Comparison of ENCODE assay signal across 10 cellular contexts in genomic region chr2:237591379-237591881, GRCh38. TPM values are rescaled to one million over a fixed set of nuclear protein-coding genes. Genes with fewer than 3 reads are reported as not detected.
A peak's percentile ranks its signal among the peaks of the same experiment; 100 is the strongest.
DNase-seq lines count a peak whose midpoint lies in the region; ATAC-seq, FAIRE-seq and TF ChIP-seq lines count a peak whose summit lies in the region.
"Had no signal": no experiment of that assay in that cellular context is flagged by ENCODE, and none has a peak within 500 bp of the region (broad histone marks: within the 10 kb centered on the region; RNA-seq: fewer than 3 reads in every experiment).

No MANE protein-coding gene starts in this region.

- peaks cover 31% of the 10 kb centered on the region for H3K36me3 Mint-ChIP-seq in endodermal cell (ENCODE audit: low read depth)
- H3K36me3 Mint-ChIP-seq: activated naive CD4-positive, alpha-beta T cell treated with anti-CD3 and anti-CD28 coated beads, Interleukin-2, amount 50 U/mL, for 24 hours had no signal

- intact Hi-C loops in OCI-LY7 (cut with micrococcal nuclease; ENCODE audit: unreplicated experiment) (no loop called here), posterior vena cava (cut with DNase I) (loop anchor here in 1 of 2 donors (10.0 kb wide), 1 partner anchor 153 kb away; no protein-coding TSS in a partner anchor)

- H3K9ac ChIP-seq in GM23248 (no peak overlapping the region), endodermal cell (ENCODE audit: extremely low read depth, low read length, poor library complexity, severe bottlenecking) (no peak overlapping the region)

- no peak overlapping the region for H3K4me2 ChIP-seq in GM23248 (ENCODE audit: unreplicated experiment)
- H3K4me2 ChIP-seq in OCI-LY7 (ENCODE audit: low read length): peak overlapping the region; percentile 8; the same call in 1 of the 2 replicates

- no TSS peak for BruUV-seq in OCI-LY7 (replicated peaks; lab: Mats Ljungman, UMichigan)

- CTCF ChIA-PET in OCI-LY7 (lab: Charles Lee; ENCODE audit: unreplicated experiment): no interaction called here

- H3K79me2 ChIP-seq in GM23248 (ENCODE audit: insufficient read depth) (no peaks in the 10 kb centered on the region), OCI-LY7 (ENCODE audit: insufficient read depth, low read depth, low read length) (no peaks in the 10 kb centered on the region)

- no peak for TF ChIP-seq EP300 in gastroesophageal sphincter (IDR thresholded peaks at IDR 0.05)

- no peaks in the 10 kb centered on the region for H3K9me2 ChIP-seq in GM23248 (ENCODE audit: insufficient read depth)
- no peaks in the 10 kb centered on the region for H3K9me2 ChIP-seq in OCI-LY7 (ENCODE audit: insufficient read depth, low read length)

- no peak for ATAC-seq in gastroesophageal sphincter

- H3K27me3 Mint-ChIP-seq in endodermal cell (ENCODE audit: insufficient read depth): no peaks in the 10 kb centered on the region
- H3K27me3 Mint-ChIP-seq: activated naive CD4-positive, alpha-beta T cell treated with anti-CD3 and anti-CD28 coated beads, Interleukin-2, amount 50 U/mL, for 24 hours had no signal

- DNase-seq in GM23248 (peak; percentile 17), OCI-LY7 (ENCODE audit: low spot score) (no peak), endodermal cell (peak; percentile 65), posterior vena cava (ENCODE audit: low spot score) (peak; percentile 81), MG63 (no peak), frontal cortex (ENCODE audit: low spot score in 2 of 2) (no peak), mucosa of gallbladder (ENCODE audit: low spot score) (no peak)

- POLR2A ChIA-PET in OCI-LY7 (lab: Charles Lee): interaction anchor here (0.7 kb wide), 1 partner anchor 469 kb away, joined by 4 read pairs; no protein-coding TSS in a partner anchor

- no peak overlapping the region for H3K4me3 ChIP-seq in GM23248
- no peak overlapping the region for H3K4me3 ChIP-seq in OCI-LY7 (ENCODE audit: low read depth, low read length, poor library complexity, severe bottlenecking)
- peak overlapping the region; percentile 85 for H3K4me3 ChIP-seq in endodermal cell (ENCODE audit: low read length)
- H3K4me3 ChIP-seq in MG63: no peak overlapping the region
- H3K4me3 ChIP-seq in gastroesophageal sphincter: no peak overlapping the region
- H3K4me3 ChIP-seq: vagina had no signal

- H3K27ac ChIP-seq in GM23248 (no peak overlapping the region), OCI-LY7 (ENCODE audit: low read depth, low read length, poor library complexity, severe bottlenecking) (no peak overlapping the region), endodermal cell (ENCODE audit: low read depth, low read length) (no peak overlapping the region), gastroesophageal sphincter (peak overlapping the region in 2 of 4 donors; percentile 57 to 68)
- H3K27ac ChIP-seq: vagina had no signal

- H3K27ac Mint-ChIP-seq in endodermal cell: peak overlapping the region; percentile 89
- H3K27ac Mint-ChIP-seq: activated naive CD4-positive, alpha-beta T cell treated with anti-CD3 and anti-CD28 coated beads, Interleukin-2, amount 50 U/mL, for 24 hours had no signal

- H4K20me1 ChIP-seq in GM23248 (ENCODE audit: insufficient read depth) (no peaks in the 10 kb centered on the region), OCI-LY7 (ENCODE audit: insufficient read depth, low read length) (no peaks in the 10 kb centered on the region)

- H3K36me3 ChIP-seq in GM23248 (ENCODE audit: low read depth): no peaks in the 10 kb centered on the region
- H3K36me3 ChIP-seq in OCI-LY7 (ENCODE audit: insufficient read depth, low read length): no peaks in the 10 kb centered on the region
- peaks cover 48% of the 10 kb centered on the region for H3K36me3 ChIP-seq in endodermal cell (ENCODE audit: control insufficient read depth, insufficient read depth, low read length)
- H3K36me3 ChIP-seq in MG63: no peaks in the 10 kb centered on the region
- no peaks in the 10 kb centered on the region for H3K36me3 ChIP-seq in gastroesophageal sphincter
- H3K36me3 ChIP-seq: vagina had no signal

- 62 to 65% methylated on average over 13 to 15 of the region's 15 CpGs for WGBS in GM23248 (ENCODE audit: low coverage in 1 of 2, low lambda C conversion rate in 2 of 2, missing lambda C conversion rate in 2 of 2), 2 experiments
- WGBS in endodermal cell (ENCODE audit: insufficient coverage in 1 of 2, insufficient read length in 1 of 2), 2 experiments: 91 to 92% methylated on average over 8 to 15 of the region's 15 CpGs
- 67 to 94% methylated on average over 1 to 6 of the region's 15 CpGs for WGBS in gastroesophageal sphincter (ENCODE audit: low coverage in 1 of 2), 2 donors

- peaks cover 5% of the 10 kb centered on the region for H3K9me3 Mint-ChIP-seq in endodermal cell
- H3K9me3 Mint-ChIP-seq: activated naive CD4-positive, alpha-beta T cell treated with anti-CD3 and anti-CD28 coated beads, Interleukin-2, amount 50 U/mL, for 24 hours had no signal

- TF ChIP-seq POLR2A in gastroesophageal sphincter (IDR thresholded peaks at IDR 0.05): no peak

- H3F3A ChIP-seq in GM23248 (ENCODE audit: insufficient read depth): no peaks in the 10 kb centered on the region

- TF ChIP-seq CTCF in OCI-LY7 (conservative IDR thresholded peaks at IDR 0.05; ENCODE audit: low read length) (no peak), endodermal cell (conservative IDR thresholded peaks at IDR 0.05) (no peak), gastroesophageal sphincter (IDR thresholded peaks at IDR 0.05) (no peak)

- H3K4me3 Mint-ChIP-seq in endodermal cell: peak overlapping the region; percentile 81
- H3K4me3 Mint-ChIP-seq: activated naive CD4-positive, alpha-beta T cell treated with anti-CD3 and anti-CD28 coated beads, Interleukin-2, amount 50 U/mL, for 24 hours had no signal

- no peak for FAIRE-seq in frontal cortex (lab: Jason Lieb, UNC)

- H3K27me3 ChIP-seq in GM23248 (replicated peaks; ENCODE audit: insufficient read depth): no peaks in the 10 kb centered on the region
- H3K27me3 ChIP-seq in endodermal cell (ENCODE audit: control insufficient read depth, insufficient read depth, low read length, poor library complexity, severe bottlenecking): no peaks in the 10 kb centered on the region
- no peaks in the 10 kb centered on the region for H3K27me3 ChIP-seq in MG63
- no peaks in the 10 kb centered on the region for H3K27me3 ChIP-seq in gastroesophageal sphincter
- H3K27me3 ChIP-seq: vagina had no signal

- no peaks in the 10 kb centered on the region for H3K4me1 ChIP-seq in GM23248 (ENCODE audit: insufficient read depth)
- H3K4me1 ChIP-seq in OCI-LY7 (ENCODE audit: insufficient read depth, low read length, poor library complexity, severe bottlenecking): peaks cover 7% of the 10 kb centered on the region
- H3K4me1 ChIP-seq in endodermal cell (ENCODE audit: control insufficient read depth, insufficient read depth, low read length): peaks cover 27% of the 10 kb centered on the region
- peaks cover 0 to 55% (median 24%) of the 10 kb centered on the region in 3 donors for H3K4me1 ChIP-seq in gastroesophageal sphincter

- peaks cover 58% of the 10 kb centered on the region for H3K4me1 Mint-ChIP-seq in endodermal cell

- no peak overlapping the region for H2AFZ ChIP-seq in GM23248
- H2AFZ ChIP-seq in OCI-LY7 (ENCODE audit: low read length): no peak overlapping the region

- H3K9me3 ChIP-seq in GM23248 (ENCODE audit: low read depth): no peaks in the 10 kb centered on the region
- no peaks in the 10 kb centered on the region for H3K9me3 ChIP-seq in OCI-LY7 (ENCODE audit: low read length)
- peaks cover 14% of the 10 kb centered on the region for H3K9me3 ChIP-seq in endodermal cell (ENCODE audit: control insufficient read depth, low read length)
- H3K9me3 ChIP-seq in MG63: no peaks in the 10 kb centered on the region
- H3K9me3 ChIP-seq in gastroesophageal sphincter: no peaks in the 10 kb centered on the region
- H3K9me3 ChIP-seq: vagina had no signal

- in situ Hi-C loops in GM23248 (cut with MboI): loop anchor here (25.0 kb wide), 1 partner anchor 671 kb away; no protein-coding TSS in a partner anchor

RNA-seq across cellular contexts. Expression of gene RAB17, which starts 0.9 kb away (rescaled TPM):
- 0.76 and 1.7 TPM in 2 replicates for total RNA-seq in GM23248 (2014; rRNA removed; shearing (Covaris generic))
- polyA plus RNA-seq in GM23248 (2016; fragmentation: Nextera tagmentation; extraction: Ambion mirVana): 0.34 TPM in 1 of 2 replicates, not detected in the other
- total RNA-seq in OCI-LY7 (2014; rRNA removed; shearing (Covaris generic)): not detected in 2 replicates
- total RNA-seq in OCI-LY7 (2022) (not detected in 2 replicates), endodermal cell (100 to 1,000 TPM; 235 to 369 TPM), posterior vena cava (1 to 10 TPM; 2.0 to 2.7 TPM), frontal cortex (0.41 TPM), gastroesophageal sphincter (1 to 10 TPM in 3 of 4 donors, under 1 TPM in 1; 0.81 to 6.7 (median 3.2) TPM), mucosa of gallbladder (64.8 TPM)
- polyA plus RNA-seq in endodermal cell (2013, experiment 1 of 2): 37.5 TPM
- polyA plus RNA-seq in endodermal cell (2013, experiment 2 of 2): 35.9 TPM
- total RNA-seq in MG63 (2014; rRNA removed; shearing (Covaris generic); ENCODE audit: low replicate concordance): not detected in 2 replicates
- total RNA-seq: vagina had no signal

RNA-seq across cellular contexts. Expression of gene PRLH, which starts 25.1 kb away (rescaled TPM):
- total RNA-seq in GM23248 (2014; rRNA removed; shearing (Covaris generic)): not detected in 2 replicates
- not detected in 2 replicates for polyA plus RNA-seq in GM23248 (2016; fragmentation: Nextera tagmentation; extraction: Ambion mirVana)
- total RNA-seq in OCI-LY7 (2014; rRNA removed; shearing (Covaris generic)): not detected in 2 replicates
- total RNA-seq in OCI-LY7 (2022) (not detected in 2 replicates), endodermal cell (not detected), posterior vena cava (not detected), frontal cortex (not detected), gastroesophageal sphincter (not detected), mucosa of gallbladder (not detected)
- polyA plus RNA-seq in endodermal cell (2013, experiment 1 of 2): not detected
- not detected for polyA plus RNA-seq in endodermal cell (2013, experiment 2 of 2)
- total RNA-seq in MG63 (2014; rRNA removed; shearing (Covaris generic); ENCODE audit: low replicate concordance): not detected in 2 replicates
- total RNA-seq: vagina had no signal

RNA-seq across cellular contexts. Expression of gene LRRFIP1, which starts 36.0 kb away (rescaled TPM):
- total RNA-seq in GM23248 (2014; rRNA removed; shearing (Covaris generic)): 56.8 and 84.4 TPM in 2 replicates
- 149 and 159 TPM in 2 replicates for polyA plus RNA-seq in GM23248 (2016; fragmentation: Nextera tagmentation; extraction: Ambion mirVana)
- 95.7 and 102 TPM in 2 replicates for total RNA-seq in OCI-LY7 (2014; rRNA removed; shearing (Covaris generic))
- total RNA-seq in OCI-LY7 (2022) (216 and 246 TPM in 2 replicates), endodermal cell (100 to 1,000 TPM; 102 to 132 TPM), posterior vena cava (100 to 1,000 TPM; 180 to 357 TPM), frontal cortex (27.7 TPM), gastroesophageal sphincter (100 to 1,000 TPM; 164 to 225 (median 179) TPM), mucosa of gallbladder (104 TPM)
- polyA plus RNA-seq in endodermal cell (2013, experiment 1 of 2): 54.2 TPM
- 58.4 TPM for polyA plus RNA-seq in endodermal cell (2013, experiment 2 of 2)
- 33.5 and 52.8 TPM in 2 replicates for total RNA-seq in MG63 (2014; rRNA removed; shearing (Covaris generic); ENCODE audit: low replicate concordance)

Comparison
In these comparisons a context has a peak if more than half of its experiments do, and no peak if none do; other contexts are left out.
1. DNase-seq: peak in GM23248 (single experiment), endodermal cell (single experiment) and posterior vena cava (single experiment); none in OCI-LY7 (single experiment), MG63 (single experiment), frontal cortex (0 of 2) and mucosa of gallbladder (single experiment).